Comparison of ENCODE assay signal across 8 cellular contexts in the genomic region with DNA sequence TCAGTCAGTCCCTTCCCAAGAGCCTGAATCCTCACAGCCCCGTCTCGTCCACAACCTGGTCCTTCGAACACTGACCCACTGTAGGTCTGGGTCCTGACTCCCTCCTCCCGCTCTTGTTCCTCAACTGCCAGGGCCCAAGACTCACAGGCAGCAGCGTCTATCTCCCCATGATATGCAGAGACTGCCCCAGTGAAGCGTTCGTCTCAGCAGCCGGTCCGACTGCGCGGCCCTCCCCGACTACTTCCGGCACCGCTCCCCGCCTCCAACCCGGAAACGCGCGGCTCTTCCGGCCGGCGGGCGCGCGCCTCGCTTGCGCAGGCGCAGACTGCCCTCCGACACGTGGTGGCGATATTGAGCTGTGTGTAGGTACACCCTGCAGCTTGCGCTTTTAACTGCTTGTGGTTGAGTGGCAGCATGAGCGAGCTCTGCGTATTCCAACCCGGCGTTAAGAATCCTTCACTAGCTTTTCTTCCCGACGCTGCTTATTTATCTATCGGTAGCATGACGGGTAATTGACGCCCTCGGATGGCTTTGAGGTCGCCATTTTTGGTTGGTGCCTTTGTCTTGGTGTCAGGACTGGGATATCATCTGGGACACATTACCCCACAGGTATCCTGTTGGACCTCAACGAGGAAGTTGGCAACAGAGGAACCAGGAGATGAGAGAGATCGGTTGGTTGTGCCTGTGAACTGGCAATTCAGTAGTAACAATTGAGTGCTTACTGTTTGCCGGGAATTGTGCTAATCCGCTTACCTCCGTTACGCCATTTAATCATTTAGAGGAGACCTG. TPM values are rescaled to one million over a fixed set of nuclear protein-coding genes. Genes with fewer than 3 reads are reported as not detected.
DNase-seq lines count a peak whose midpoint lies in the region; ATAC-seq and TF ChIP-seq lines count a peak whose summit lies in the region.

A gene with protein sequence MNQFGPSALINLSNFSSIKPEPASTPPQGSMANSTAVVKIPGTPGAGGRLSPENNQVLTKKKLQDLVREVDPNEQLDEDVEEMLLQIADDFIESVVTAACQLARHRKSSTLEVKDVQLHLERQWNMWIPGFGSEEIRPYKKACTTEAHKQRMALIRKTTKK (minus strand): TSS at position 221 of the 789 bp plus-strand sequence. CDS start 20,986 bp downstream, outside the sequence.

- DNase-seq in Ammon's horn (ENCODE audit: low spot score) (peak; percentile 94), NCI-H460 (ENCODE audit: extremely low read depth, low read depth) (peak; percentile 89), chondrocyte (ENCODE audit: low spot score) (peak; percentile 93), kidney tubule cell (ENCODE audit: low spot score) (peak; percentile 98)
- DNase-seq in activated CD4-positive, alpha-beta T cell treated with anti-CD3 and anti-CD28 coated beads for 1 hour = peak; percentile 92
- DNase-seq in stimulated activated CD4-positive, alpha-beta T cell treated with anti-CD3 and anti-CD28 coated beads, Interleukin-1b, Interleukin-23, amount 100 ng/mL, for 24 hours (ENCODE audit: low read depth in 4 of 4, low spot score in 1 of 4) = peak; percentile 75 to 82 (median 78)

- H3K27me3 Mint-ChIP-seq in chondrocyte (ENCODE audit: low read depth) = no peaks in the 10 kb centered on the region

- no peaks in the 10 kb centered on the region for H3K9me3 Mint-ChIP-seq in chondrocyte (ENCODE audit: low read depth)

- peak; percentile 68 for TF ChIP-seq CTCF in chondrocyte (IDR thresholded peaks at IDR 0.05)

- no peaks in the 10 kb centered on the region for H3K36me3 Mint-ChIP-seq in chondrocyte (ENCODE audit: low read depth)

- H3K4me1 Mint-ChIP-seq in chondrocyte (ENCODE audit: low read depth) = peaks cover 43% of the 10 kb centered on the region

- peak within 1 kb of the TSS; percentile 99 for H3K27ac Mint-ChIP-seq in chondrocyte (ENCODE audit: unreplicated experiment)

- peak within 1 kb of the TSS; percentile 100 for H3K4me3 Mint-ChIP-seq in chondrocyte (ENCODE audit: unreplicated experiment)

- ATAC-seq in GM19043 (IDR thresholded peaks at IDR 0.05; ENCODE audit: low read depth, unreplicated experiment) (peak; percentile 71), HG03378 (IDR thresholded peaks at IDR 0.05; ENCODE audit: unreplicated experiment) (peak; percentile 67)

RNA-seq across cellular contexts. Expression of the gene that starts here (rescaled TPM):
- total RNA-seq in NCI-H460 (2014; rRNA removed; shearing (Covaris generic)) = 33.0 and 38.4 TPM in 2 replicates
- 28.7 and 29.4 TPM in 2 replicates for polyA plus RNA-seq in NCI-H460 (2014; cell fraction: nucleus; rRNA removed)
- total RNA-seq in chondrocyte = 19.4 to 27.6 TPM (median 22.8 TPM) in 3 replicates

Comparison
In these comparisons a context has a peak if more than half of its experiments do, and no peak if none do; other contexts are left out.
1. Peak in every context shown above with its lines: DNase-seq and ATAC-seq.